Comparison of ENCODE assay signal across 8 cellular contexts in the genomic region with DNA sequence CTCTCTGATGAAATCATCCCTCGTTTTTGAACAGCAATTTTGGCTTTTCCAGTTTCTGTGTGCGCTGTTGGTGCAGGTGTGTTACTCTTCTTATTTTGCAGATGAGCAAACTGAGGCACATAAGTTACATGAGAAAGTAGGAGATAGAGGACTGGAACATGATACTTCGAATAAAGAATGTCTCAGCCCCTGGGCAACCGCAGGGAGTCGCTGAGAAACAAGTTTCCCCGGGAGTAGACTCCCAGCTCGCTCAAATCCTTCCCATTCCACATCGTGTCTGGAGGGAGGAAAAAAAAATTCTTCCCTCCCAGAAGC. TPM values are rescaled to one million over a fixed set of nuclear protein-coding genes. Genes with fewer than 3 reads are reported as not detected.
A peak's percentile ranks its signal among the peaks of the same experiment; 100 is the strongest.
DNase-seq lines count a peak whose midpoint lies in the region; ATAC-seq and TF ChIP-seq lines count a peak whose summit lies in the region.

No MANE protein-coding gene starts in this region.

- peak overlapping the region; percentile 85 for H3K4me3 ChIP-seq in fibroblast of the aortic adventitia (ENCODE audit: low read depth, low read length)

- H3K4me1 Mint-ChIP-seq in CD14-positive monocyte: peaks cover 46% of the 10 kb centered on the region
- peaks cover 35% of the 10 kb centered on the region for H3K4me1 Mint-ChIP-seq in stimulated activated memory B cell treated with anti-CD40 and anti-IgM and Interleukin-4, amounts not matched to agents 10 μg/mL and 1 μg/mL and 100 μg/mL, for 72 hours

- H3K36me3 Mint-ChIP-seq in CD14-positive monocyte: peaks cover 14 to 29% of the 10 kb centered on the region in 2 donors
- H3K36me3 Mint-ChIP-seq in stimulated activated memory B cell treated with anti-CD40 and anti-IgM and Interleukin-4, amounts not matched to agents 10 μg/mL and 1 μg/mL and 100 μg/mL, for 72 hours: peaks cover 11% of the 10 kb centered on the region

- intact Hi-C loops in CD14-positive monocyte (cut with micrococcal nuclease): loop anchor here (2.0 to 5.0 kb wide), 3 partner anchors 15 to 57 kb away; no protein-coding TSS in a partner anchor

- H3K27me3 Mint-ChIP-seq in CD14-positive monocyte (ENCODE audit: low read depth in 3 of 3): peaks cover 0 to 3% (median 0%) of the 10 kb centered on the region in 3 donors
- H3K27me3 Mint-ChIP-seq in stimulated activated memory B cell treated with anti-CD40 and anti-IgM and Interleukin-4, amounts not matched to agents 10 μg/mL and 1 μg/mL and 100 μg/mL, for 72 hours: peaks cover 15% of the 10 kb centered on the region

- H3K27ac ChIP-seq in RWPE1: peak overlapping the region; percentile 91

- CTCF ChIA-PET in RWPE1 (lab: Yijun Ruan, JAX): interaction anchor here (0.7 to 2.6 kb wide), 4 partner anchors 16 to 1959 kb away, joined by 3 to 24 read pairs (median 4); no protein-coding TSS in a partner anchor

- POLR2A ChIA-PET in RWPE1 (lab: Yijun Ruan, JAX; ENCODE audit: low non-redundant PET): no interaction called here

- DNase-seq in CD14-positive monocyte (ENCODE audit: low spot score): no peak
- no peak for DNase-seq in RWPE1 (ENCODE audit: low spot score)
- no peak for DNase-seq in fibroblast of the aortic adventitia (ENCODE audit: low read depth)
- DNase-seq in OCI-M2 (lab: John Stamatoyannopoulos, UW; ENCODE audit: unreplicated experiment): no peak
- no peak for DNase-seq in AG20443 (ENCODE audit: low spot score)
- no peak for DNase-seq in Ammon's horn (ENCODE audit: low spot score)

- peak; percentile 10 for ATAC-seq in GM21576 (IDR thresholded peaks at IDR 0.05; ENCODE audit: unreplicated experiment)
- ATAC-seq in stimulated activated memory B cell treated with anti-CD40 and anti-IgM and Interleukin-4, amounts not matched to agents 10 μg/mL and 1 μg/mL and 100 μg/mL, for 72 hours: no peak

- peaks cover 0 to 2% (median 0%) of the 10 kb centered on the region in 7 donors for H3K9me3 Mint-ChIP-seq in CD14-positive monocyte
- no peaks in the 10 kb centered on the region for H3K9me3 Mint-ChIP-seq in stimulated activated memory B cell treated with anti-CD40 and anti-IgM and Interleukin-4, amounts not matched to agents 10 μg/mL and 1 μg/mL and 100 μg/mL, for 72 hours

- H3K27ac Mint-ChIP-seq in CD14-positive monocyte: peak overlapping the region in 6 of 7 donors; percentile 61 to 88 (median 82)
- no peak overlapping the region for H3K27ac Mint-ChIP-seq in stimulated activated memory B cell treated with anti-CD40 and anti-IgM and Interleukin-4, amounts not matched to agents 10 μg/mL and 1 μg/mL and 100 μg/mL, for 72 hours

- no peak for TF ChIP-seq CTCF in CD14-positive monocyte (IDR thresholded peaks at IDR 0.05)
- no peak for TF ChIP-seq CTCF in RWPE1 (conservative IDR thresholded peaks at IDR 0.05; ENCODE audit: low read depth)
- peak; percentile 21 for TF ChIP-seq CTCF in fibroblast of the aortic adventitia (IDR thresholded peaks at IDR 0.05; ENCODE audit: insufficient read depth, low read length)

- peak overlapping the region; percentile 78 to 89 for H3K4me3 Mint-ChIP-seq in CD14-positive monocyte
- H3K4me3 Mint-ChIP-seq in stimulated activated memory B cell treated with anti-CD40 and anti-IgM and Interleukin-4, amounts not matched to agents 10 μg/mL and 1 μg/mL and 100 μg/mL, for 72 hours: peak overlapping the region; percentile 73

RNA-seq across cellular contexts. Expression of a gene that starts 18.0 kb away (rescaled TPM):
- 10 to 100 TPM; 21.6 to 25.7 TPM for polyA plus RNA-seq in CD14-positive monocyte
- 20.3 and 32.7 TPM in 2 replicates for total RNA-seq in fibroblast of the aortic adventitia (ENCODE audit: low replicate concordance)
